ENCODE assay signal across 9 cellular contexts in the genomic region with DNA sequence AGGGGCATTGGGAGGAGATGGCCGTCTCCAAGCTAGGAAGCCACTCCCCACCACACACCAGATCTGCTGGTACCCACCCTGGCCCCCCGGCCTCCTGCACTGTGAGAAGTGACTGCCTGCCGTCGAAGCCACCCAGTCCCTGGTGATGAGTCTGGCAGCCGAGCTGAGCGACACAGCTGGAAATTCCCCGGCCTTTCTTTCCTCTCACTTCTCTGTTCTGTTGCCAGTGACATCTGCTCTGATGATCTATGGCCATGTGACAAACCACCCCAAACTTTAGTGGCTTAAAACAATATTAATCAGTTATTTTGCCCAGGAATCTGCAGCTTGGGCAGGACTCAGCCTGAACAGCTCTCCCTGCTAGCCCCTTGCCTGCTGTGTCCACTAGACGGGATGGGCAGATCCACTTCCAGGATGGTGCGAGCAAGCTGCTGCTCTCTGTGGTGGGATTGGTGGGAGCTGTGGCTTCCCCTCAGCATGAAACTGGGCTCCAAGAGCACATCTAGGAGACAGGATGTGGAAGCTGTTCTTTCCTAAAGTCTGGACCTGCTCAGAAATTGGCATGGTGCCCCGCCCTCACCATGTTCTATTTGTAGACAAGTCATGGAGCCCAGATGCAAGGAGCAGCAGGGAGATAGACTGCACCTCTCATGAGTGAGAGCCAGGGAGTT.
DNase-seq lines count a peak whose midpoint lies in the region; ATAC-seq and TF ChIP-seq lines count a peak whose summit lies in the region.
"Had no signal": no experiment of that assay in that cellular context is flagged by ENCODE, and none has a peak within 500 bp of the region (broad histone marks: within the 10 kb centered on the region; RNA-seq: fewer than 3 reads in every experiment).

No MANE protein-coding gene starts in this region.

- ATAC-seq in HG02840 (IDR thresholded peaks at IDR 0.05; ENCODE audit: low FRiP score, unreplicated experiment) (peak; percentile 87), activated B cell treated with CpG ODN at 0.5 μM for 24 hours (ENCODE audit: low read depth) (peak; percentile 95)
- ATAC-seq in stimulated activated naive B cell treated with anti-CD40 and anti-IgM and Interleukin-4, amounts not matched to agents 10 μg/mL and 1 μg/mL and 100 μg/mL, for 72 hours (replicated peaks) = peak; percentile 95 to 98

- peaks cover 2% of the 10 kb centered on the region for H3K9me3 Mint-ChIP-seq in activated B cell treated with CpG ODN at 0.5 μM for 24 hours
- peaks cover 0 to 2% of the 10 kb centered on the region in 2 donors for H3K9me3 Mint-ChIP-seq in stimulated activated naive B cell treated with anti-CD40 and anti-IgM and Interleukin-4, amounts not matched to agents 10 μg/mL and 1 μg/mL and 100 μg/mL, for 72 hours
- H3K9me3 Mint-ChIP-seq in HFFc6 = peaks cover 73% of the 10 kb centered on the region
- H3K9me3 Mint-ChIP-seq: immature natural killer cell had no signal

- intact Hi-C loops in activated B cell treated with CpG ODN at 0.5 μM for 24 hours (cut with micrococcal nuclease) = loop anchor here (1.0 to 10.0 kb wide), 9 partner anchors 10 to 505 kb away; partner anchors contain the start of genes CKS2 and GADD45G

- H3K27me3 Mint-ChIP-seq in activated B cell treated with CpG ODN at 0.5 μM for 24 hours = no peaks in the 10 kb centered on the region
- peaks cover 2 to 4% of the 10 kb centered on the region in 2 donors for H3K27me3 Mint-ChIP-seq in stimulated activated naive B cell treated with anti-CD40 and anti-IgM and Interleukin-4, amounts not matched to agents 10 μg/mL and 1 μg/mL and 100 μg/mL, for 72 hours
- H3K27me3 Mint-ChIP-seq in HFFc6 (ENCODE audit: insufficient read depth) = peaks cover 2% of the 10 kb centered on the region

- POLR2A ChIA-PET in activated B cell treated with CpG ODN at 0.5 μM for 24 hours (lab: Charles Lee) = interaction anchor here (0.6 to 2.7 kb wide), 9 partner anchors 11 to 1000 kb away, joined by 3 to 10 read pairs (median 4); no protein-coding TSS in a partner anchor

- H3K4me1 Mint-ChIP-seq in activated B cell treated with CpG ODN at 0.5 μM for 24 hours (peaks cover 52% of the 10 kb centered on the region), HFFc6 (ENCODE audit: low read depth) (no peaks in the 10 kb centered on the region)
- H3K4me1 Mint-ChIP-seq in stimulated activated naive B cell treated with anti-CD40 and anti-IgM and Interleukin-4, amounts not matched to agents 10 μg/mL and 1 μg/mL and 100 μg/mL, for 72 hours = peaks cover 44 to 59% of the 10 kb centered on the region in 2 donors
- H3K4me1 Mint-ChIP-seq: immature natural killer cell had no signal

- H3K27ac Mint-ChIP-seq in activated B cell treated with CpG ODN at 0.5 μM for 24 hours (peak overlapping the region; percentile 83), HFFc6 (no peak overlapping the region)
- H3K27ac Mint-ChIP-seq in stimulated activated naive B cell treated with anti-CD40 and anti-IgM and Interleukin-4, amounts not matched to agents 10 μg/mL and 1 μg/mL and 100 μg/mL, for 72 hours = peak overlapping the region; percentile 96
- H3K27ac Mint-ChIP-seq: immature natural killer cell had no signal

- CTCF ChIA-PET in activated B cell treated with CpG ODN at 0.5 μM for 24 hours (lab: Charles Lee) = interaction anchor here (0.9 to 1.5 kb wide), 5 partner anchors 20 to 252 kb away, joined by 3 to 7 read pairs (median 3); partner anchors contain the start of gene GADD45G

- no peaks in the 10 kb centered on the region for H3K36me3 Mint-ChIP-seq in activated B cell treated with CpG ODN at 0.5 μM for 24 hours (ENCODE audit: low read depth)
- H3K36me3 Mint-ChIP-seq in stimulated activated naive B cell treated with anti-CD40 and anti-IgM and Interleukin-4, amounts not matched to agents 10 μg/mL and 1 μg/mL and 100 μg/mL, for 72 hours = peaks cover 0 to 1% of the 10 kb centered on the region in 2 donors
- H3K36me3 Mint-ChIP-seq in HFFc6 (ENCODE audit: low read depth) = no peaks in the 10 kb centered on the region
- H3K36me3 Mint-ChIP-seq: immature natural killer cell had no signal

- DNase-seq in NCI-H1694 treated with DMSO at 0.1 percent for 48 hours (lab: John Stamatoyannopoulos, UW) (peak; percentile 11), NCI-H1694 (lab: John Stamatoyannopoulos, UW) (no peak), activated B cell treated with CpG ODN at 0.5 μM for 24 hours (peak; percentile 65), NCI-H524 (lab: John Stamatoyannopoulos, UW) (no peak), NCI-H524 treated with DMSO at 0.1 percent for 48 hours (lab: John Stamatoyannopoulos, UW) (no peak), HFFc6 (no peak)
- DNase-seq in stimulated activated naive B cell treated with anti-CD40 and anti-IgM and Interleukin-4, amounts not matched to agents 10 μg/mL and 1 μg/mL and 100 μg/mL, for 72 hours = peak; percentile 85
- DNase-seq: immature natural killer cell had no signal

- TF ChIP-seq CTCF in activated B cell treated with CpG ODN at 0.5 μM for 24 hours (IDR thresholded peaks at IDR 0.05) = no peak
- TF ChIP-seq CTCF in HFFc6 (IDR thresholded peaks at IDR 0.05) = no peak

- H3K4me3 Mint-ChIP-seq in activated B cell treated with CpG ODN at 0.5 μM for 24 hours (peak overlapping the region; percentile 21), HFFc6 (no peak overlapping the region)
- H3K4me3 Mint-ChIP-seq in stimulated activated naive B cell treated with anti-CD40 and anti-IgM and Interleukin-4, amounts not matched to agents 10 μg/mL and 1 μg/mL and 100 μg/mL, for 72 hours = peak overlapping the region; percentile 11 to 48
- H3K4me3 Mint-ChIP-seq: immature natural killer cell had no signal

Comparison
In these comparisons a context has a peak if more than half of its experiments do, and no peak if none do; other contexts are left out.
1. DNase-seq: peak in NCI-H1694 treated with DMSO at 0.1 percent for 48 hours (single experiment), activated B cell treated with CpG ODN at 0.5 μM for 24 hours (single experiment) and stimulated activated naive B cell treated with anti-CD40 and anti-IgM and Interleukin-4, amounts not matched to agents 10 μg/mL and 1 μg/mL and 100 μg/mL, for 72 hours (single experiment); none in NCI-H1694 (single experiment), NCI-H524 (0 of 2), NCI-H524 treated with DMSO at 0.1 percent for 48 hours (single experiment) and HFFc6 (single experiment).
2. Peak in every context shown above with its lines, with median percentiles within 50 percentile points of each other: ATAC-seq.